In genomic region chr17:69523252-69523861, GRCh38 we compare ENCODE assay signal across 8 cellular contexts.
A peak's percentile ranks its signal among the peaks of the same experiment; 100 is the strongest.
DNase-seq lines count a peak whose midpoint lies in the region; ATAC-seq, FAIRE-seq and TF ChIP-seq lines count a peak whose summit lies in the region.

No MANE protein-coding gene starts in this region.

- TF ChIP-seq CTCF in AG10803 (conservative IDR thresholded peaks at IDR 0.05; ENCODE audit: low read length) = peak; percentile 93
- peak in 2 of 3 experiments; percentile 31 to 50 for TF ChIP-seq CTCF in ascending aorta (IDR thresholded peaks at IDR 0.05)

- peak; percentile 90 for FAIRE-seq in GM18507 (lab: Jason Lieb, UNC)

- H3K36me3 ChIP-seq in ascending aorta = peaks cover 0 to 2% of the 10 kb centered on the region in 2 donors
- H3K36me3 ChIP-seq in iPS DF 6.9 (ENCODE audit: control insufficient read depth, insufficient read depth, low read length) = peaks cover 8% of the 10 kb centered on the region; the same call in 1 of the 2 replicates

- H3K27ac ChIP-seq in ascending aorta = no peak overlapping the region
- no peak overlapping the region for H3K27ac ChIP-seq in iPS DF 6.9 (ENCODE audit: low read length)

- H3K9me3 ChIP-seq in ascending aorta (no peaks in the 10 kb centered on the region), iPS DF 6.9 (ENCODE audit: control insufficient read depth, insufficient read depth, low read length) (no peaks in the 10 kb centered on the region)

- H3K4me1 ChIP-seq in ascending aorta = no peaks in the 10 kb centered on the region
- H3K4me1 ChIP-seq in iPS DF 6.9 (ENCODE audit: control insufficient read depth, insufficient read depth, low read length) = no peaks in the 10 kb centered on the region

- ATAC-seq in HG02943 (IDR thresholded peaks at IDR 0.05; ENCODE audit: low read depth, unreplicated experiment) = peak; percentile 69

- peak; percentile 73 for DNase-seq in AG10803 (ENCODE audit: low read depth)
- DNase-seq in GM18507 (ENCODE audit: extremely low spot score, insufficient read length, low read depth) = no peak
- DNase-seq in NCI-H2196 treated with DMSO at 0.1 percent for 48 hours (lab: John Stamatoyannopoulos, UW; ENCODE audit: unreplicated experiment) = peak; percentile 23
- DNase-seq in ascending aorta (ENCODE audit: low spot score in 2 of 2) = peak in 1 of 2 donors; percentile 61
- peak; percentile 60 for DNase-seq in iPS DF 6.9 (ENCODE audit: low read depth, low spot score)
- DNase-seq in superior temporal gyrus (ENCODE audit: extremely low spot score) = peak; percentile 88
- no peak for DNase-seq in ecto neural progenitor cell (ENCODE audit: low spot score)

- H3K4me3 ChIP-seq in AG10803 (ENCODE audit: low read length) (peak overlapping the region; percentile 40), ascending aorta (no peak overlapping the region), iPS DF 6.9 (ENCODE audit: low read length) (no peak overlapping the region)

- H3K27me3 ChIP-seq in ascending aorta = no peaks in the 10 kb centered on the region
- H3K27me3 ChIP-seq in iPS DF 6.9 (ENCODE audit: control insufficient read depth, insufficient read depth, low read length) = no peaks in the 10 kb centered on the region; the same call in 1 of the 2 replicates

- WGBS in iPS DF 6.9 (ENCODE audit: insufficient coverage, insufficient read length) = no CpG with 5 or more reads among the region's 7 CpGs

- intact Hi-C loops in ascending aorta (cut with DNase I) = no loop called here

Comparison
In these comparisons a context has a peak if more than half of its experiments do, and no peak if none do; other contexts are left out.
1. DNase-seq: peak in AG10803 (single experiment), NCI-H2196 treated with DMSO at 0.1 percent for 48 hours (single experiment), iPS DF 6.9 (single experiment) and superior temporal gyrus (single experiment); none in GM18507 (single experiment) and ecto neural progenitor cell (single experiment).